1 cellular context compared by ENCODE assay signal in the genomic region with DNA sequence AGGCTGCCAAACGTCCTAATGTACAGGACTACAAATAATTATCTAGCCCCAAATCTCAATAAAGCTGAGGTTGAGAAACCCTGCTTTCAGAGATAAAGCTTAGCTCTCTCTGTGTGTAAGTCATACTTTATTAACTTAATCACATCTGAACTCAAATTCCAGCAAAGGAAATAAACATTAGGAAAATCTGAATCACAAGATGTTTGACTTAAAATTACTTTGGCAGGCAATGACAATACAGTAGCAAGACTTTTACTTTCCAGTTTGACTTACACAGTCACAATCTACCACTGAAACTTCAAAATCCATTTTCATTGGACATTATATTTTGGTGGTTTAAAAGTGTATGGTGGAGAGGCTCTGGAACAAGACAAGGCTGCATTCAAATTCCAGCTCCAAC.
TF ChIP-seq lines count a peak whose summit lies in the region.

No MANE protein-coding gene starts in this region.

TF ChIP-seq in endothelial cell of umbilical vein, 7 proteins besides CTCF, POLR2A, EP300 and RAD21:
- no peak for TF ChIP-seq POLR2AphosphoS5 (IDR thresholded peaks at IDR 0.05; ENCODE audit: insufficient read depth, low read depth, low read length)
TF ChIP-seq in endothelial cell of umbilical vein: peak in this region for 0.
